8 cellular contexts compared by ENCODE assay signal in genomic region chr7:139360210-139360947, GRCh38. TPM values are rescaled to one million over a fixed set of nuclear protein-coding genes. Genes with fewer than 3 reads are reported as not detected.
DNase-seq lines count a peak whose midpoint lies in the region; ATAC-seq, FAIRE-seq and TF ChIP-seq lines count a peak whose summit lies in the region.

No MANE protein-coding gene starts in this region.

- H3K27me3 ChIP-seq in Caco-2 (replicated peaks; ENCODE audit: control insufficient read depth, insufficient read depth, low read length): no peaks in the 10 kb centered on the region
- H3K27me3 ChIP-seq in mesenchymal stem cell (ENCODE audit: control insufficient read depth in 1 of 2, insufficient read depth in 1 of 2, low read length in 2 of 2): no peaks in the 10 kb centered on the region

- H3K9me3 ChIP-seq in Caco-2: no peaks in the 10 kb centered on the region
- no peaks in the 10 kb centered on the region for H3K9me3 ChIP-seq in mesenchymal stem cell (ENCODE audit: control insufficient read depth, low read length)

- H3K4me3 Mint-ChIP-seq in Caco-2 (ENCODE audit: unreplicated experiment): peak overlapping the region; percentile 99
- H3K4me3 Mint-ChIP-seq in activated CD8-positive, alpha-beta memory T cell treated with anti-CD3 and anti-CD28 coated beads, Interleukin-2, amount 10 ng/mL, durations not matched to agents 7 days and 5 days: peak overlapping the region; percentile 95
- peak overlapping the region; percentile 93 to 97 for H3K4me3 Mint-ChIP-seq in effector memory CD8-positive, alpha-beta T cell

- H3K9ac ChIP-seq in mesenchymal stem cell (ENCODE audit: low read length): peak overlapping the region; percentile 98

- H3K4me2 ChIP-seq in mesenchymal stem cell (ENCODE audit: low read length, poor library complexity, severe bottlenecking): peak overlapping the region; percentile 59

- H2BK12ac ChIP-seq in mesenchymal stem cell (ENCODE audit: low read length in 2 of 2): no peak overlapping the region

- H3K9me3 Mint-ChIP-seq in Caco-2 (ENCODE audit: unreplicated experiment): no peaks in the 10 kb centered on the region
- no peaks in the 10 kb centered on the region for H3K9me3 Mint-ChIP-seq in activated CD8-positive, alpha-beta memory T cell treated with anti-CD3 and anti-CD28 coated beads, Interleukin-2, amount 10 ng/mL, durations not matched to agents 7 days and 5 days (ENCODE audit: low read depth)
- no peaks in the 10 kb centered on the region for H3K9me3 Mint-ChIP-seq in effector memory CD8-positive, alpha-beta T cell

- peak overlapping the region; percentile 90 for H2BK15ac ChIP-seq in mesenchymal stem cell (ENCODE audit: low read depth, poor library complexity, severe bottlenecking)

- peak overlapping the region; percentile 99 for H4K8ac ChIP-seq in mesenchymal stem cell (ENCODE audit: low read length)

- peaks cover 2% of the 10 kb centered on the region for H3K79me1 ChIP-seq in mesenchymal stem cell (replicated peaks; ENCODE audit: low read length, poor library complexity, severe bottlenecking)

- H3K27ac Mint-ChIP-seq in Caco-2 (ENCODE audit: unreplicated experiment): peak overlapping the region; percentile 98
- H3K27ac Mint-ChIP-seq in activated CD8-positive, alpha-beta memory T cell treated with anti-CD3 and anti-CD28 coated beads, Interleukin-2, amount 10 ng/mL, durations not matched to agents 7 days and 5 days: peak overlapping the region; percentile 100
- H3K27ac Mint-ChIP-seq in effector memory CD8-positive, alpha-beta T cell: peak overlapping the region; percentile 98 to 99

- peak overlapping the region; percentile 99 for H4K91ac ChIP-seq in mesenchymal stem cell (ENCODE audit: low read length)

- no peak for FAIRE-seq in HTR-8/SVneo (lab: Jason Lieb, UNC)

- H3K4me1 ChIP-seq in Caco-2 (no peaks in the 10 kb centered on the region), mesenchymal stem cell (ENCODE audit: control insufficient read depth, insufficient read depth, low read depth, low read length) (peaks cover 3% of the 10 kb centered on the region)

- H3K23ac ChIP-seq in mesenchymal stem cell (ENCODE audit: low read length in 2 of 2): peak overlapping the region in 1 of 2 experiments; percentile 12

- H3K4me3 ChIP-seq in Caco-2 (ENCODE audit: low read depth, low read length): peak overlapping the region; percentile 100
- H3K4me3 ChIP-seq in mesenchymal stem cell (ENCODE audit: insufficient read depth in 1 of 2, low read depth in 1 of 2, low read length in 2 of 2): peak overlapping the region; percentile 98 to 100

- peaks cover 50% of the 10 kb centered on the region for H3K36me3 Mint-ChIP-seq in Caco-2 (ENCODE audit: insufficient read depth, unreplicated experiment)
- peaks cover 28% of the 10 kb centered on the region for H3K36me3 Mint-ChIP-seq in activated CD8-positive, alpha-beta memory T cell treated with anti-CD3 and anti-CD28 coated beads, Interleukin-2, amount 10 ng/mL, durations not matched to agents 7 days and 5 days
- peaks cover 42% of the 10 kb centered on the region for H3K36me3 Mint-ChIP-seq in effector memory CD8-positive, alpha-beta T cell (ENCODE audit: insufficient read depth)

- peak overlapping the region; percentile 97 for H2BK5ac ChIP-seq in mesenchymal stem cell (ENCODE audit: low read depth, low read length, poor library complexity, severe bottlenecking)

- BruUV-seq in Caco-2 (replicated peaks; lab: Mats Ljungman, UMichigan): TSS peak; percentile 29

- no peak overlapping the region for H2AFZ ChIP-seq in mesenchymal stem cell (ENCODE audit: low read depth, low read length)

- POLR2A ChIA-PET in Caco-2 (lab: Charles Lee): interaction anchor here (0.5 to 1.1 kb wide), 13 partner anchors 13 to 1368 kb away, joined by 3 to 12 read pairs (median 4); partner anchors contain the start of gene KLRG2

- peaks cover 10% of the 10 kb centered on the region for H3K4me1 Mint-ChIP-seq in Caco-2 (ENCODE audit: low read depth, unreplicated experiment)
- H3K4me1 Mint-ChIP-seq in activated CD8-positive, alpha-beta memory T cell treated with anti-CD3 and anti-CD28 coated beads, Interleukin-2, amount 10 ng/mL, durations not matched to agents 7 days and 5 days: peaks cover 51% of the 10 kb centered on the region
- H3K4me1 Mint-ChIP-seq in effector memory CD8-positive, alpha-beta T cell (ENCODE audit: low read depth in 2 of 2): peaks cover 25 to 39% of the 10 kb centered on the region in 2 donors

- ATAC-seq in GM21367 (IDR thresholded peaks at IDR 0.05; ENCODE audit: unreplicated experiment): peak; percentile 60
- ATAC-seq in activated CD8-positive, alpha-beta memory T cell treated with anti-CD3 and anti-CD28 coated beads, Interleukin-2, amount 10 ng/mL, durations not matched to agents 7 days and 5 days: peak; percentile 81
- peak; percentile 71 for ATAC-seq in effector memory CD8-positive, alpha-beta T cell (replicated peaks)

- peaks cover 1% of the 10 kb centered on the region for H3K36me3 ChIP-seq in Caco-2 (ENCODE audit: control insufficient read depth, insufficient read depth, low read length)
- H3K36me3 ChIP-seq in mesenchymal stem cell (ENCODE audit: control insufficient read depth in 1 of 2, insufficient read depth in 2 of 2, low read depth in 1 of 2, low read length in 2 of 2): peaks cover 3 to 19% of the 10 kb centered on the region in 2 experiments

- H3K18ac ChIP-seq in mesenchymal stem cell (ENCODE audit: low read depth in 1 of 2, low read length in 2 of 2): peak overlapping the region; percentile 98 to 100

- peak overlapping the region; percentile 96 to 100 for H3K14ac ChIP-seq in mesenchymal stem cell (ENCODE audit: low read length in 2 of 2)

- peak overlapping the region; percentile 99 for H2BK120ac ChIP-seq in mesenchymal stem cell (ENCODE audit: low read depth, low read length)

- H3K27me3 Mint-ChIP-seq in Caco-2 (ENCODE audit: insufficient read depth, unreplicated experiment): no peaks in the 10 kb centered on the region
- H3K27me3 Mint-ChIP-seq in activated CD8-positive, alpha-beta memory T cell treated with anti-CD3 and anti-CD28 coated beads, Interleukin-2, amount 10 ng/mL, durations not matched to agents 7 days and 5 days: no peaks in the 10 kb centered on the region
- H3K27me3 Mint-ChIP-seq in effector memory CD8-positive, alpha-beta T cell: no peaks in the 10 kb centered on the region

- WGBS in mesenchymal stem cell: under 1% methylated on average over 35 of the region's 47 CpGs

- TF ChIP-seq CTCF in Caco-2 (IDR thresholded peaks at IDR 0.05; ENCODE audit: insufficient read depth in 1 of 2, low read depth in 1 of 2, low read length in 1 of 2, severe bottlenecking in 1 of 2, unreplicated experiment in 1 of 2): no peak

- DNase-seq in Caco-2 (peak; percentile 98 to 99), HTR-8/SVneo (ENCODE audit: insufficient read length, low spot score) (peak; percentile 91), NOMO-1 (lab: John Stamatoyannopoulos, UW; ENCODE audit: unreplicated experiment in 2 of 2) (peak; percentile 71 to 82), mesenchymal stem cell (peak; percentile 95)
- peak; percentile 99 for DNase-seq in activated CD8-positive, alpha-beta memory T cell treated with anti-CD3 and anti-CD28 coated beads, Interleukin-2, amount 10 ng/mL, durations not matched to agents 7 days and 5 days
- peak; percentile 96 to 97 (median 97) for DNase-seq in effector memory CD8-positive, alpha-beta T cell
- peak; percentile 96 for DNase-seq in stimulated activated CD8-positive, alpha-beta memory T cell treated with anti-CD3 and anti-CD28 coated beads, Interleukin-12 subunit alpha, Interleukin-12 subunit beta, amount 100 ng/mL, for 1 hour (ENCODE audit: low read depth)

- H3K4ac ChIP-seq in mesenchymal stem cell (ENCODE audit: low read depth in 1 of 2, low read length in 2 of 2): peak overlapping the region; percentile 97 to 100

- CTCF ChIA-PET in Caco-2 (lab: Charles Lee): interaction anchor here (0.6 to 1.0 kb wide), 2 partner anchors 20 to 62 kb away, joined by 3 to 6 read pairs; no protein-coding TSS in a partner anchor
- CTCF ChIA-PET in activated CD8-positive, alpha-beta memory T cell treated with anti-CD3 and anti-CD28 coated beads, Interleukin-2, amount 10 ng/mL, durations not matched to agents 7 days and 5 days (lab: Charles Lee): interaction anchor here (0.9 kb wide), 1 partner anchor 18 kb away, joined by 3 read pairs; no protein-coding TSS in a partner anchor

- no peak overlapping the region for H2AK5ac ChIP-seq in mesenchymal stem cell (ENCODE audit: low read length, severe bottlenecking)

- intact Hi-C loops in Caco-2 (cut with micrococcal nuclease; ENCODE audit: unreplicated experiment): loop anchor here (2.0 to 5.0 kb wide), 2 partner anchors 42 to 253 kb away; partner anchors contain the start of gene ZC3HAV1

- peak overlapping the region; percentile 100 for H3K27ac ChIP-seq in mesenchymal stem cell (ENCODE audit: low read length, poor library complexity, severe bottlenecking)

RNA-seq across cellular contexts. Expression of gene LUC7L2, which starts 0.7 kb away (rescaled TPM):
- total RNA-seq in Caco-2 (2022): 74.2 and 75.8 TPM in 2 replicates
- 100 to 1,000 TPM; 137 to 152 TPM for total RNA-seq in activated CD8-positive, alpha-beta memory T cell treated with anti-CD3 and anti-CD28 coated beads, Interleukin-2, amount 10 ng/mL, durations not matched to agents 7 days and 5 days
- 35.7 TPM for polyA plus RNA-seq in mesenchymal stem cell (2013, experiment 1 of 2)
- polyA plus RNA-seq in mesenchymal stem cell (2013, experiment 2 of 2): 37.0 TPM

RNA-seq across cellular contexts. Expression of gene FMC1, which starts 19.2 kb away (rescaled TPM):
- 8.7 and 15.1 TPM in 2 replicates for total RNA-seq in Caco-2 (2022)
- total RNA-seq in activated CD8-positive, alpha-beta memory T cell treated with anti-CD3 and anti-CD28 coated beads, Interleukin-2, amount 10 ng/mL, durations not matched to agents 7 days and 5 days: 1 to 10 TPM; 6.6 to 7.7 TPM
- polyA plus RNA-seq in mesenchymal stem cell (2013, experiment 1 of 2): 32.5 TPM
- 31.7 TPM for polyA plus RNA-seq in mesenchymal stem cell (2013, experiment 2 of 2)

Comparison
In these comparisons a context has a peak if more than half of its experiments do, and no peak if none do; other contexts are left out.
1. Peak in every context shown above with its lines: DNase-seq, ATAC-seq, H3K4me3 ChIP-seq and H3K27ac ChIP-seq.